In genomic region chr1:190588424-190588823, GRCh38 we compare ENCODE assay signal across 23 cellular contexts.
"Had no signal": no experiment of that assay in that cellular context is flagged by ENCODE, and none has a peak within 500 bp of the region (broad histone marks: within the 10 kb centered on the region; RNA-seq: fewer than 3 reads in every experiment).

No MANE protein-coding gene starts in this region.

- FAIRE-seq: frontal cortex had no signal

- DNase-seq: activated CD4-positive, alpha-beta memory T cell treated with anti-CD3 and anti-CD28 coated beads, Interleukin-2, amount 10 ng/mL, durations not matched to agents 7 days and 5 days; activated CD4-positive, alpha-beta T cell treated with anti-CD3 and anti-CD28 coated beads for 1 hour; activated CD4-positive, alpha-beta T cell treated with anti-CD3 and anti-CD28 coated beads for 4 hours; activated CD4-positive, alpha-beta T cell treated with anti-CD3 and anti-CD28 coated beads, Interleukin-2, amount 10 ng/mL, durations not matched to agents 7 days and 5 days; activated CD4-positive, alpha-beta T cell treated with anti-CD3 and anti-CD28 coated beads, Interleukin-2, amount 50 U/mL, for 4 hours; activated CD8-positive, alpha-beta memory T cell treated with anti-CD3 and anti-CD28 coated beads, Interleukin-2, amount 50 U/mL, for 48 hours; activated gamma-delta T cell; activated naive CD4-positive, alpha-beta T cell; activated naive CD4-positive, alpha-beta T cell treated with anti-CD3 and anti-CD28 coated beads, Interleukin-2, amount 10 ng/mL, durations not matched to agents 7 days and 5 days; activated naive CD8-positive, alpha-beta T cell treated with anti-CD3 and anti-CD28 coated beads, Interleukin-2, amount 10 ng/mL, durations not matched to agents 7 days and 5 days; activated T-cell treated with anti-CD3 and anti-CD28 coated beads for 4 hours; activated T-cell treated with anti-CD3 and anti-CD28 coated beads, Interleukin-2, amount 50 U/mL, for 24 hours; activated T-cell treated with anti-CD3 and anti-CD28 coated beads, Interleukin-2, amount 50 U/mL, for 72 hours; amniotic stem cell; anterior cingulate cortex; body of pancreas; caudate nucleus; colonic mucosa; effector CD8-positive, alpha-beta T cell; foreskin fibroblast; head of caudate nucleus; T-helper 2 cell had no signal

- H3K4me1 ChIP-seq: body of pancreas, colonic mucosa had no signal

- H3K36me3 ChIP-seq: colonic mucosa had no signal

- H3K27ac ChIP-seq: body of pancreas, colonic mucosa had no signal

- H3K9me3 ChIP-seq: body of pancreas, colonic mucosa had no signal

- H3K27me3 ChIP-seq: body of pancreas, colonic mucosa had no signal

- H3K4me3 ChIP-seq: body of pancreas, colonic mucosa had no signal
